In the genomic region with DNA sequence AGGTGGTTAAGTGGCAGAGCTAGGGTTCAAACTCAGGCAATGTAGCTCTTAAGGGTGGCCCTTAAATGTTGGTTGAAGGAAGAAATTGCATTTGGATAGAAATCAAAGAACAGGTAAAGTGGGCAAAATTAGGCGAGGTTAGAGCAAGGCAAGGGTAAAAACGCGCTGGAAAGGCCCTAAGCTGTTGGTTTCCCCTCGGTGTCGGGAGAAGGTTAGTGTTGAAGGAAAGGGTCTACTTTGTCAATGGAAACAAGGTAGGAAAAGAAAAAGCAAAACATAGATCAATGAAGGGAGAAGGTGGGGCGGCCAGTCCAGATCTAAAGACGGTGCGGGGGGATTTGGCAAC, we compare ENCODE assay signal across 8 cellular contexts. TPM values are rescaled to one million over a fixed set of nuclear protein-coding genes. Genes with fewer than 3 reads are reported as not detected.
A peak's percentile ranks its signal among the peaks of the same experiment; 100 is the strongest.
DNase-seq lines count a peak whose midpoint lies in the region; ATAC-seq and TF ChIP-seq lines count a peak whose summit lies in the region.

No MANE protein-coding gene starts in this region.

- TF ChIP-seq POLR2A in vagina (IDR thresholded peaks at IDR 0.05) = no peak

- H3K36me3 ChIP-seq in CD8-positive, alpha-beta memory T cell (ENCODE audit: insufficient read depth, low read length) = no peaks in the 10 kb centered on the region
- H3K36me3 ChIP-seq in HUES64 (ENCODE audit: insufficient read depth, low read length) (peaks cover 44% of the 10 kb centered on the region), brain microvascular endothelial cell (replicated peaks) (no peaks in the 10 kb centered on the region), vagina (peaks cover 0 to 8% of the 10 kb centered on the region in 2 donors)

- peak overlapping the region; percentile 85 to 98 (median 92) for H3K27ac Mint-ChIP-seq in CD8-positive, alpha-beta memory T cell
- H3K27ac Mint-ChIP-seq in memory B cell = peak overlapping the region; percentile 89

- no peak for ATAC-seq in memory B cell (ENCODE audit: low read depth)
- ATAC-seq in HG02642 (IDR thresholded peaks at IDR 0.05; ENCODE audit: poor library complexity, unreplicated experiment) = no peak
- no peak for ATAC-seq in HG03108 (IDR thresholded peaks at IDR 0.05; ENCODE audit: unreplicated experiment)

- H3K4me3 Mint-ChIP-seq in CD8-positive, alpha-beta memory T cell = peak overlapping the region; percentile 92 to 98 (median 95)
- peak overlapping the region; percentile 98 for H3K4me3 Mint-ChIP-seq in memory B cell

- CTCF ChIA-PET in CD8-positive, alpha-beta memory T cell (lab: Charles Lee) = interaction anchor here (1.1 to 2.4 kb wide), 5 partner anchors 8 to 22 kb away, joined by 3 to 9 read pairs (median 7); no protein-coding TSS in a partner anchor

- peaks cover 0 to 3% of the 10 kb centered on the region in 2 donors for H3K27me3 Mint-ChIP-seq in CD8-positive, alpha-beta memory T cell
- no peaks in the 10 kb centered on the region for H3K27me3 Mint-ChIP-seq in memory B cell

- intact Hi-C loops in vagina (cut with DNase I) = no loop called here

- H3K9me3 ChIP-seq in CD8-positive, alpha-beta memory T cell (ENCODE audit: low read length) = no peaks in the 10 kb centered on the region
- H3K9me3 ChIP-seq in HUES64 (ENCODE audit: insufficient read depth, low read depth, low read length) (no peaks in the 10 kb centered on the region), vagina (no peaks in the 10 kb centered on the region)

- no peaks in the 10 kb centered on the region for H3K27me3 ChIP-seq in CD8-positive, alpha-beta memory T cell (ENCODE audit: insufficient read depth, low read length, poor library complexity, severe bottlenecking)
- no peaks in the 10 kb centered on the region for H3K27me3 ChIP-seq in HUES64 (ENCODE audit: insufficient read depth, low read length)
- no peaks in the 10 kb centered on the region for H3K27me3 ChIP-seq in brain microvascular endothelial cell (replicated peaks)
- H3K27me3 ChIP-seq in vagina = no peaks in the 10 kb centered on the region

- peak overlapping the region; percentile 71 for H3K4me3 ChIP-seq in CD8-positive, alpha-beta memory T cell (ENCODE audit: low read length)
- H3K4me3 ChIP-seq in HUES64 (ENCODE audit: low read length) = peak overlapping the region; percentile 74
- H3K4me3 ChIP-seq in brain microvascular endothelial cell (ENCODE audit: low read depth, low read length) = peak overlapping the region; percentile 86
- H3K4me3 ChIP-seq in vagina = peak overlapping the region; percentile 73 to 95

- in situ Hi-C loops in brain microvascular endothelial cell (cut with HindIII; ENCODE audit: low pct_ligation_motif_present, low sequenced_read_pairs) = no loop called here

- H3K4me1 ChIP-seq in CD8-positive, alpha-beta memory T cell (ENCODE audit: insufficient read depth, low read length) = peaks cover 48% of the 10 kb centered on the region
- H3K4me1 ChIP-seq in HUES64 (ENCODE audit: insufficient read depth, low read length) (peaks cover 9% of the 10 kb centered on the region; the same call in 1 of the 2 replicates), vagina (peaks cover 28% of the 10 kb centered on the region)

- WGBS in HUES64 = 1% methylated on average over 8 of the region's 8 CpGs

- TF ChIP-seq CTCF in brain microvascular endothelial cell (IDR thresholded peaks at IDR 0.05; ENCODE audit: low read depth, low read length, missing control alignments) (no peak), vagina (IDR thresholded peaks at IDR 0.05) (no peak)

- peak overlapping the region; percentile 60 for H3K9ac ChIP-seq in HUES64 (ENCODE audit: low read depth, low read length)

- peaks cover 2 to 41% (median 14%) of the 10 kb centered on the region in 3 donors for H3K36me3 Mint-ChIP-seq in CD8-positive, alpha-beta memory T cell
- H3K36me3 Mint-ChIP-seq in memory B cell = peaks cover 8% of the 10 kb centered on the region

- no peak for DNase-seq in CD8-positive, alpha-beta memory T cell
- DNase-seq in brain microvascular endothelial cell = no peak
- no peak for DNase-seq in memory B cell (ENCODE audit: low spot score in 2 of 2)
- DNase-seq in vagina (ENCODE audit: extremely low spot score in 2 of 2) = no peak
- no peak for DNase-seq in H4 (ENCODE audit: low spot score)

- H3K4me1 Mint-ChIP-seq in CD8-positive, alpha-beta memory T cell = peaks cover 66 to 79% (median 77%) of the 10 kb centered on the region in 3 donors
- peaks cover 45% of the 10 kb centered on the region for H3K4me1 Mint-ChIP-seq in memory B cell

- POLR2A ChIA-PET in CD8-positive, alpha-beta memory T cell (lab: Charles Lee) = interaction anchor here (0.6 to 0.8 kb wide), 2 partner anchors 10 to 1157 kb away, joined by 3 read pairs; no protein-coding TSS in a partner anchor

- H3K9me3 Mint-ChIP-seq in CD8-positive, alpha-beta memory T cell = no peaks in the 10 kb centered on the region
- H3K9me3 Mint-ChIP-seq in memory B cell = no peaks in the 10 kb centered on the region

- H3K27ac ChIP-seq in CD8-positive, alpha-beta memory T cell (ENCODE audit: low read depth, low read length) = peak overlapping the region; percentile 66
- H3K27ac ChIP-seq in HUES64 (ENCODE audit: low read depth, low read length) (no peak overlapping the region), brain microvascular endothelial cell (peak overlapping the region; percentile 79), vagina (peak overlapping the region; percentile 76)

RNA-seq across cellular contexts. Expression of gene FASTKD3, which starts 0.4 kb away (rescaled TPM):
- total RNA-seq in CD8-positive, alpha-beta memory T cell = 10 to 100 TPM; 20.4 to 21.3 TPM
- 12.3 TPM for polyA plus RNA-seq in CD8-positive, alpha-beta memory T cell
- 11.4 TPM for polyA plus RNA-seq in HUES64 (2013, experiment 1 of 2)
- polyA plus RNA-seq in HUES64 (2013, experiment 2 of 2) = 12.8 TPM
- total RNA-seq in vagina = 14.7 TPM
- 34.4 and 41.9 TPM in 2 replicates for total RNA-seq in H4 (2014; rRNA removed; shearing (Covaris generic))

RNA-seq across cellular contexts. Expression of gene MTRR, which starts 0.5 kb away (rescaled TPM):
- total RNA-seq in CD8-positive, alpha-beta memory T cell = 10 to 100 TPM; 45.5 to 50.5 TPM
- 36.8 TPM for polyA plus RNA-seq in CD8-positive, alpha-beta memory T cell
- polyA plus RNA-seq in HUES64 (2013, experiment 1 of 2) = 28.3 TPM
- polyA plus RNA-seq in HUES64 (2013, experiment 2 of 2) = 27.8 TPM
- total RNA-seq in vagina = 33.1 TPM
- 29.7 and 37.4 TPM in 2 replicates for total RNA-seq in H4 (2014; rRNA removed; shearing (Covaris generic))

RNA-seq across cellular contexts. Expression of gene CFAP90, which starts 17.5 kb away (rescaled TPM):
- total RNA-seq in CD8-positive, alpha-beta memory T cell = not detected
- not detected for polyA plus RNA-seq in CD8-positive, alpha-beta memory T cell
- 0.75 TPM for polyA plus RNA-seq in HUES64 (2013, experiment 1 of 2)
- polyA plus RNA-seq in HUES64 (2013, experiment 2 of 2) = 0.32 TPM
- 2.5 TPM for total RNA-seq in vagina
- total RNA-seq in H4 (2014; rRNA removed; shearing (Covaris generic)) = not detected in 2 replicates
